ENCODE assay signal across 22 cellular contexts in genomic region chr22:48436201-48436931, GRCh38.
DNase-seq lines count a peak whose midpoint lies in the region; FAIRE-seq and TF ChIP-seq lines count a peak whose summit lies in the region.
"Had no signal": no experiment of that assay in that cellular context is flagged by ENCODE, and none has a peak within 500 bp of the region (broad histone marks: within the 10 kb centered on the region; RNA-seq: fewer than 3 reads in every experiment).

No MANE protein-coding gene starts in this region.

- H3K9ac ChIP-seq in kidney (ENCODE audit: low read length in 2 of 2) = no peak overlapping the region
- H3K9ac ChIP-seq: BLaER1 treated with 17β-estradiol and CSF1 and Interleukin-3, amounts not matched to agents 10 nM and 100 nM; GM23248 had no signal

- H3K4me3 ChIP-seq in kidney (ENCODE audit: low read length in 2 of 2) (no peak overlapping the region), osteoblast (ENCODE audit: insufficient read depth, low read length) (no peak overlapping the region)
- H3K4me3 ChIP-seq: BLaER1 treated with 17β-estradiol and CSF1 and Interleukin-3, amounts not matched to agents 10 nM and 100 nM; GM12878; GM23248 had no signal

- no peak overlapping the region for H2AFZ ChIP-seq in osteoblast (ENCODE audit: low read length)
- H2AFZ ChIP-seq: GM23248 had no signal

- TF ChIP-seq CTCF in chondrocyte (IDR thresholded peaks at IDR 0.05) (no peak), kidney (IDR thresholded peaks at IDR 0.05; ENCODE audit: borderline replicate concordance, extremely low read depth, insufficient read depth) (no peak), osteoblast (IDR thresholded peaks at IDR 0.05; ENCODE audit: extremely low read depth, low read depth, low read length) (no peak)

- no peak overlapping the region for H3K27ac Mint-ChIP-seq in chondrocyte (ENCODE audit: unreplicated experiment)
- H3K27ac Mint-ChIP-seq: B cell; CD14-positive monocyte; CD4-positive, alpha-beta T cell; CD8-positive, alpha-beta memory T cell had no signal

- H3K9me3 Mint-ChIP-seq in chondrocyte (ENCODE audit: low read depth) = no peaks in the 10 kb centered on the region
- H3K9me3 Mint-ChIP-seq: CD4-positive, alpha-beta T cell; CD8-positive, alpha-beta memory T cell had no signal

- peaks cover 2% of the 10 kb centered on the region for H3K27me3 Mint-ChIP-seq in chondrocyte (ENCODE audit: low read depth)
- H3K27me3 Mint-ChIP-seq: CD4-positive, alpha-beta T cell; CD8-positive, alpha-beta memory T cell had no signal

- H3K4me1 Mint-ChIP-seq in chondrocyte (ENCODE audit: low read depth) = peaks cover 4% of the 10 kb centered on the region
- H3K4me1 Mint-ChIP-seq: B cell; CD14-positive monocyte; CD8-positive, alpha-beta memory T cell had no signal

- H3K4me3 Mint-ChIP-seq in chondrocyte (ENCODE audit: unreplicated experiment) = no peak overlapping the region
- H3K4me3 Mint-ChIP-seq: B cell; CD14-positive monocyte; CD4-positive, alpha-beta T cell; CD8-positive, alpha-beta memory T cell had no signal

- H3K36me3 ChIP-seq in kidney (ENCODE audit: control insufficient read depth in 1 of 2, insufficient read depth in 2 of 2, low read length in 2 of 2) = no peaks in the 10 kb centered on the region
- no peaks in the 10 kb centered on the region for H3K36me3 ChIP-seq in osteoblast (ENCODE audit: insufficient read depth, low read length)
- H3K36me3 ChIP-seq: BLaER1 treated with 17β-estradiol and CSF1 and Interleukin-3, amounts not matched to agents 10 nM and 100 nM had no signal

- H3K4me1 ChIP-seq in kidney (ENCODE audit: control insufficient read depth in 1 of 2, insufficient read depth in 1 of 2, low read depth in 1 of 2, low read length in 2 of 2) = no peaks in the 10 kb centered on the region
- no peaks in the 10 kb centered on the region for H3K4me1 ChIP-seq in osteoblast (ENCODE audit: insufficient read depth, low read length)

- no peak overlapping the region for H3K4me2 ChIP-seq in osteoblast (ENCODE audit: insufficient read depth, low read length)
- H3K4me2 ChIP-seq: BLaER1 treated with 17β-estradiol and CSF1 and Interleukin-3, amounts not matched to agents 10 nM and 100 nM had no signal

- no peak overlapping the region for H3K27ac ChIP-seq in kidney (ENCODE audit: low read depth in 2 of 2, low read length in 2 of 2)
- H3K27ac ChIP-seq in osteoblast (ENCODE audit: low read depth, low read length) = no peak overlapping the region
- H3K27ac ChIP-seq: BLaER1 treated with 17β-estradiol and CSF1 and Interleukin-3, amounts not matched to agents 10 nM and 100 nM; GM23248 had no signal

- peaks cover 2% of the 10 kb centered on the region for H3K36me3 Mint-ChIP-seq in chondrocyte (ENCODE audit: low read depth)
- H3K36me3 Mint-ChIP-seq: CD14-positive monocyte; CD8-positive, alpha-beta memory T cell had no signal

- FAIRE-seq in kidney (lab: Jason Lieb, UNC) = no peak
- FAIRE-seq: D721Med, GM12878, GM19239, H1 had no signal

- peak; percentile 82 for DNase-seq in chondrocyte (ENCODE audit: low spot score)
- DNase-seq in kidney = peak; percentile 66
- DNase-seq in osteoblast (ENCODE audit: insufficient read length, low spot score, missing footprints) = peak; percentile 68
- DNase-seq in HuH-7.5 (ENCODE audit: low spot score) = no peak
- no peak for DNase-seq in SHP77 treated with DMSO at 0.1 percent for 48 hours (lab: John Stamatoyannopoulos, UW)
- DNase-seq in NCI-H2196 treated with DMSO at 0.1 percent for 48 hours (lab: John Stamatoyannopoulos, UW; ENCODE audit: unreplicated experiment) = no peak
- DNase-seq: CD4-positive, alpha-beta T cell; DMS 273 treated with DMSO at 0.1 percent for 48 hours; DMS79; EL; GDM1; GM23248; H7; HCEC 1CT had no signal

- no peaks in the 10 kb centered on the region for H4K20me1 ChIP-seq in osteoblast (ENCODE audit: insufficient read depth, low read length)

- no peaks in the 10 kb centered on the region for H3K27me3 ChIP-seq in osteoblast (ENCODE audit: insufficient read depth, low read length)

- intact Hi-C loops in kidney (cut with DNase I) = no loop called here

- H3K9me3 ChIP-seq in kidney (ENCODE audit: control insufficient read depth in 1 of 2, low read length in 2 of 2) (no peaks in the 10 kb centered on the region), osteoblast (ENCODE audit: low read depth, low read length) (no peaks in the 10 kb centered on the region)
- H3K9me3 ChIP-seq: BLaER1 treated with 17β-estradiol and CSF1 and Interleukin-3, amounts not matched to agents 10 nM and 100 nM had no signal

- H3K79me2 ChIP-seq in osteoblast (ENCODE audit: insufficient read depth, low read length) = no peaks in the 10 kb centered on the region

Comparison
In these comparisons a context has a peak if more than half of its experiments do, and no peak if none do; other contexts are left out.
1. DNase-seq: peak in chondrocyte (single experiment), kidney (single experiment) and osteoblast (single experiment); none in HuH-7.5 (single experiment), SHP77 treated with DMSO at 0.1 percent for 48 hours (single experiment) and NCI-H2196 treated with DMSO at 0.1 percent for 48 hours (single experiment).